In genomic region chr7:155206286-155207020, GRCh38 we compare ENCODE assay signal across 8 cellular contexts.
DNase-seq lines count a peak whose midpoint lies in the region; ATAC-seq and TF ChIP-seq lines count a peak whose summit lies in the region.

No MANE protein-coding gene starts in this region.

- intact Hi-C loops in A673 (cut with micrococcal nuclease; ENCODE audit: unreplicated experiment) (no loop called here), breast epithelium (cut with DNase I; ENCODE audit: low total_unique reads) (no loop called here)

- no TSS peak for BruUV-seq in A673 (replicated peaks; lab: Mats Ljungman, UMichigan)

- H3K27me3 ChIP-seq in A673 (replicated peaks; ENCODE audit: insufficient read depth, low read depth, low read length, poor library complexity) (no peaks in the 10 kb centered on the region), breast epithelium (no peaks in the 10 kb centered on the region), mesenchymal stem cell (ENCODE audit: control insufficient read depth in 1 of 2, insufficient read depth in 1 of 2, low read length in 2 of 2) (no peaks in the 10 kb centered on the region)

- H3K4me2 ChIP-seq in mesenchymal stem cell (ENCODE audit: low read length, poor library complexity, severe bottlenecking): peak overlapping the region; percentile 46

- no peak overlapping the region for H2BK5ac ChIP-seq in mesenchymal stem cell (ENCODE audit: low read depth, low read length, poor library complexity, severe bottlenecking)

- H3K9me3 ChIP-seq in A673 (ENCODE audit: low read depth, low read length, poor library complexity, severe bottlenecking) (no peaks in the 10 kb centered on the region), breast epithelium (no peaks in the 10 kb centered on the region), mesenchymal stem cell (ENCODE audit: control insufficient read depth, low read length) (no peaks in the 10 kb centered on the region)

- no peak overlapping the region for H2AK5ac ChIP-seq in mesenchymal stem cell (ENCODE audit: low read length, severe bottlenecking)

- WGBS in mesenchymal stem cell: 53% methylated on average over 19 of the region's 21 CpGs

- H3K4me1 ChIP-seq in A673 (ENCODE audit: insufficient read depth, low read length, poor library complexity, severe bottlenecking): peaks cover 17% of the 10 kb centered on the region
- no peaks in the 10 kb centered on the region for H3K4me1 ChIP-seq in breast epithelium
- peaks cover 43% of the 10 kb centered on the region for H3K4me1 ChIP-seq in mesenchymal stem cell (ENCODE audit: control insufficient read depth, insufficient read depth, low read depth, low read length)

- H4K91ac ChIP-seq in mesenchymal stem cell (ENCODE audit: low read length): peak overlapping the region; percentile 87

- POLR2A ChIA-PET in A673 (lab: Charles Lee; ENCODE audit: low non-redundant PET): no interaction called here

- TF ChIP-seq CTCF in A673 (conservative IDR thresholded peaks at IDR 0.05; ENCODE audit: low read depth, low read length) (no peak), breast epithelium (IDR thresholded peaks at IDR 0.05) (no peak)

- peak overlapping the region; percentile 63 to 96 for H2BK12ac ChIP-seq in mesenchymal stem cell (ENCODE audit: low read length in 2 of 2)

- no peak overlapping the region for H2BK15ac ChIP-seq in mesenchymal stem cell (ENCODE audit: low read depth, poor library complexity, severe bottlenecking)

- H3K4ac ChIP-seq in mesenchymal stem cell (ENCODE audit: low read depth in 1 of 2, low read length in 2 of 2): peak overlapping the region; percentile 31 to 88

- H2BK120ac ChIP-seq in mesenchymal stem cell (ENCODE audit: low read depth, low read length): peak overlapping the region; percentile 9

- H3K23ac ChIP-seq in mesenchymal stem cell (ENCODE audit: low read length in 2 of 2): no peak overlapping the region

- peak; percentile 83 for DNase-seq in A673 (ENCODE audit: low spot score)
- peak; percentile 58 for DNase-seq in GM19238 (ENCODE audit: insufficient read length, low spot score)
- DNase-seq in UCSD-AML1 (lab: John Stamatoyannopoulos, UW; ENCODE audit: unreplicated experiment): peak; percentile 81
- peak in 1 of 2 donors; percentile 48 for DNase-seq in breast epithelium (ENCODE audit: low spot score in 2 of 2)
- DNase-seq in mesenchymal stem cell: peak; percentile 92
- DNase-seq in stimulated activated CD8-positive, alpha-beta memory T cell treated with anti-CD3 and anti-CD28 coated beads, Interleukin-4, amount 100 ng/mL, for 4 hours (ENCODE audit: low read depth in 2 of 2, low spot score in 1 of 2): peak; percentile 46 to 47
- no peak for DNase-seq in NCI-H1417 (lab: John Stamatoyannopoulos, UW)

- no peak overlapping the region for H2AFZ ChIP-seq in mesenchymal stem cell (ENCODE audit: low read depth, low read length)

- H3K14ac ChIP-seq in mesenchymal stem cell (ENCODE audit: low read length in 2 of 2): peak overlapping the region in 1 of 2 experiments; percentile 98

- no peak for TF ChIP-seq POLR2A in breast epithelium (IDR thresholded peaks at IDR 0.05)

- H3K4me3 ChIP-seq in A673 (ENCODE audit: low read depth, low read length, poor library complexity, severe bottlenecking): no peak overlapping the region
- H3K4me3 ChIP-seq in breast epithelium: peak overlapping the region; percentile 37 to 63 (median 51)
- peak overlapping the region; percentile 3 to 85 for H3K4me3 ChIP-seq in mesenchymal stem cell (ENCODE audit: insufficient read depth in 1 of 2, low read depth in 1 of 2, low read length in 2 of 2)

- H3K36me3 ChIP-seq in A673 (ENCODE audit: insufficient read depth, low read length, poor library complexity, severe bottlenecking) (no peaks in the 10 kb centered on the region), breast epithelium (no peaks in the 10 kb centered on the region), mesenchymal stem cell (ENCODE audit: control insufficient read depth in 1 of 2, insufficient read depth in 2 of 2, low read depth in 1 of 2, low read length in 2 of 2) (no peaks in the 10 kb centered on the region)

- peak overlapping the region; percentile 73 for H4K8ac ChIP-seq in mesenchymal stem cell (ENCODE audit: low read length)

- CTCF ChIA-PET in A673 (lab: Charles Lee): no interaction called here

- peak overlapping the region; percentile 96 for H3K9ac ChIP-seq in mesenchymal stem cell (ENCODE audit: low read length)

- no peaks in the 10 kb centered on the region for H3K79me1 ChIP-seq in mesenchymal stem cell (replicated peaks; ENCODE audit: low read length, poor library complexity, severe bottlenecking)

- H3K27ac ChIP-seq in A673 (ENCODE audit: low read depth, low read length, poor library complexity, severe bottlenecking) (peak overlapping the region; percentile 27), breast epithelium (peak overlapping the region; percentile 70 to 94), mesenchymal stem cell (ENCODE audit: low read length, poor library complexity, severe bottlenecking) (peak overlapping the region; percentile 59)

- H3K18ac ChIP-seq in mesenchymal stem cell (ENCODE audit: low read depth in 1 of 2, low read length in 2 of 2): peak overlapping the region; percentile 54 to 100

- ATAC-seq in HG03457 (IDR thresholded peaks at IDR 0.05; ENCODE audit: unreplicated experiment): peak; percentile 31

Comparison
In these comparisons a context has a peak if more than half of its experiments do, and no peak if none do; other contexts are left out.
1. DNase-seq: peak in A673 (single experiment), GM19238 (single experiment), UCSD-AML1 (single experiment), mesenchymal stem cell (single experiment) and stimulated activated CD8-positive, alpha-beta memory T cell treated with anti-CD3 and anti-CD28 coated beads, Interleukin-4, amount 100 ng/mL, for 4 hours (2 of 2); none in NCI-H1417 (0 of 3).
2. H3K27ac ChIP-seq: peak in every context shown above with its lines; median percentile 82 in breast epithelium; 59 in mesenchymal stem cell; 27 in A673.